19 cellular contexts compared by ENCODE assay signal in the genomic region with DNA sequence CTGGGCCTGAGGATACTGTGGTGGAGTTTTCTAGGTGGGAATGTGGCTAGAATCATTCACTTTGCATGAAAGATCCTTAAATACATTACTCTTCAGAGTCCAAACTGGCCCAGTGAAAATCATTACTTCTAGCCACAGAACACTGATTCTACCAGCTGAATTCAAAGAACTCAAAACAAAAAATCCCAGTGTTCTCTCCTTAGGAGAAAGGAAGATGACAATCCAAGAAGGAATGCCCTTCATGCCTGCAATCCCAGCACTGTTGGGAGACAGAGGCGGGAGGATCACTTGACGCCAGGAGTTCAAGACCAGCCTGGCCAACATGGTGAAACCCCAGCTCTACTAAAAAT. TPM values are rescaled to one million over a fixed set of nuclear protein-coding genes. Genes with fewer than 3 reads are reported as not detected.
DNase-seq lines count a peak whose midpoint lies in the region; ATAC-seq and TF ChIP-seq lines count a peak whose summit lies in the region.
"Had no signal": no experiment of that assay in that cellular context is flagged by ENCODE, and none has a peak within 500 bp of the region (broad histone marks: within the 10 kb centered on the region; RNA-seq: fewer than 3 reads in every experiment).

No MANE protein-coding gene starts in this region.

- no peaks in the 10 kb centered on the region for H3K27me3 ChIP-seq in neutrophil
- H3K27me3 ChIP-seq in right atrium auricular region, result no peaks in the 10 kb centered on the region
- H3K27me3 ChIP-seq: BLaER1 had no signal

- peak overlapping the region; percentile 7 to 31 for H3K4me3 ChIP-seq in neutrophil (ENCODE audit: low read depth in 1 of 2, low read length in 1 of 2)
- no peak overlapping the region for H3K4me3 ChIP-seq in right atrium auricular region
- H3K4me3 ChIP-seq: BLaER1, GM23338 had no signal

- H3K27ac ChIP-seq in neutrophil (peak overlapping the region; percentile 92), right atrium auricular region (no peak overlapping the region)
- H3K27ac ChIP-seq: 22Rv1, BLaER1 had no signal

- no peak overlapping the region for H3K27ac Mint-ChIP-seq in activated CD4-positive, alpha-beta T cell treated with anti-CD3 and anti-CD28 coated beads, Interleukin-2, amount 10 ng/mL, durations not matched to agents 24 days and 14 days
- no peak overlapping the region for H3K27ac Mint-ChIP-seq in endothelial cell (ENCODE audit: unreplicated experiment)
- H3K27ac Mint-ChIP-seq: CD4-positive, alpha-beta T cell; GM23338 had no signal

- H3K36me3 Mint-ChIP-seq in activated CD4-positive, alpha-beta T cell treated with anti-CD3 and anti-CD28 coated beads, Interleukin-2, amount 10 ng/mL, durations not matched to agents 24 days and 14 days (ENCODE audit: low read depth), result peaks cover 37% of the 10 kb centered on the region
- H3K36me3 Mint-ChIP-seq in endothelial cell (ENCODE audit: low read depth, unreplicated experiment), result peaks cover 68% of the 10 kb centered on the region

- H3K4me1 Mint-ChIP-seq in activated CD4-positive, alpha-beta T cell treated with anti-CD3 and anti-CD28 coated beads, Interleukin-2, amount 10 ng/mL, durations not matched to agents 24 days and 14 days, result peaks cover 2% of the 10 kb centered on the region
- peaks cover 27% of the 10 kb centered on the region for H3K4me1 Mint-ChIP-seq in endothelial cell (ENCODE audit: unreplicated experiment)

- peak; percentile 42 for DNase-seq in activated CD4-positive, alpha-beta T cell treated with anti-CD3 and anti-CD28 coated beads, Interleukin-2, amount 10 ng/mL, durations not matched to agents 24 days and 14 days
- DNase-seq in activated CD4-positive, alpha-beta T cell treated with anti-CD3 and anti-CD28 coated beads for 48 hours, result no peak
- DNase-seq in endothelial cell (ENCODE audit: low spot score), result no peak
- no peak for DNase-seq in right atrium auricular region (ENCODE audit: low spot score)
- no peak for DNase-seq in CD1c-positive myeloid dendritic cell (ENCODE audit: extremely low spot score)
- DNase-seq: AML-193; CD4-positive, alpha-beta T cell; DMS79; EL; H7; IMR-90; KBM-7 had no signal

- H3K4me3 Mint-ChIP-seq in activated CD4-positive, alpha-beta T cell treated with anti-CD3 and anti-CD28 coated beads, Interleukin-2, amount 10 ng/mL, durations not matched to agents 24 days and 14 days, result no peak overlapping the region
- H3K4me3 Mint-ChIP-seq in endothelial cell (ENCODE audit: unreplicated experiment), result peak overlapping the region; percentile 6
- H3K4me3 Mint-ChIP-seq: CD4-positive, alpha-beta T cell; GM23338 had no signal

- H3K9me3 Mint-ChIP-seq in activated CD4-positive, alpha-beta T cell treated with anti-CD3 and anti-CD28 coated beads, Interleukin-2, amount 10 ng/mL, durations not matched to agents 24 days and 14 days, result no peaks in the 10 kb centered on the region
- H3K9me3 Mint-ChIP-seq in endothelial cell (ENCODE audit: unreplicated experiment), result no peaks in the 10 kb centered on the region
- H3K9me3 Mint-ChIP-seq: CD4-positive, alpha-beta T cell; GM23338 had no signal

- ATAC-seq in GM18867 (IDR thresholded peaks at IDR 0.05; ENCODE audit: unreplicated experiment), result no peak
- ATAC-seq: GM23338 had no signal

- H3K9me3 ChIP-seq in neutrophil (no peaks in the 10 kb centered on the region), right atrium auricular region (no peaks in the 10 kb centered on the region)
- H3K9me3 ChIP-seq: BLaER1 had no signal

- TF ChIP-seq CTCF in endothelial cell (IDR thresholded peaks at IDR 0.05; ENCODE audit: unreplicated experiment) (no peak), neutrophil (IDR thresholded peaks at IDR 0.05) (no peak), right atrium auricular region (IDR thresholded peaks at IDR 0.05) (no peak)

- H3K36me3 ChIP-seq in neutrophil, result peaks cover 95% of the 10 kb centered on the region
- peaks cover 74% of the 10 kb centered on the region for H3K36me3 ChIP-seq in right atrium auricular region

- intact Hi-C loops in activated CD4-positive, alpha-beta T cell treated with anti-CD3 and anti-CD28 coated beads, Interleukin-2, amount 10 ng/mL, durations not matched to agents 24 days and 14 days (cut with micrococcal nuclease), result no loop called here

- H3K4me1 ChIP-seq in neutrophil (ENCODE audit: control insufficient read depth in 1 of 2, insufficient read depth in 1 of 2, low read depth in 1 of 2, low read length in 1 of 2) (peaks cover 19 to 28% of the 10 kb centered on the region in 2 experiments), right atrium auricular region (no peaks in the 10 kb centered on the region)

- H3K27me3 Mint-ChIP-seq in activated CD4-positive, alpha-beta T cell treated with anti-CD3 and anti-CD28 coated beads, Interleukin-2, amount 10 ng/mL, durations not matched to agents 24 days and 14 days, result no peaks in the 10 kb centered on the region
- peaks cover 18% of the 10 kb centered on the region for H3K27me3 Mint-ChIP-seq in endothelial cell (ENCODE audit: unreplicated experiment)
- H3K27me3 Mint-ChIP-seq: CD4-positive, alpha-beta T cell had no signal

RNA-seq across cellular contexts. Expression of a gene that starts 35.2 kb away (rescaled TPM):
- total RNA-seq in activated CD4-positive, alpha-beta T cell treated with anti-CD3 and anti-CD28 coated beads, Interleukin-2, amount 10 ng/mL, durations not matched to agents 24 days and 14 days, result not detected in 2 replicates
- not detected for total RNA-seq in endothelial cell (ENCODE audit: unreplicated experiment)
- 1 to 10 TPM in 1 of 2 donors, under 1 TPM in 1; 0.51 to 1.8 TPM for total RNA-seq in right atrium auricular region
- total RNA-seq: A673, HT-29, IMR-90 had no signal

Comparison
In these comparisons a context has a peak if more than half of its experiments do, and no peak if none do; other contexts are left out.
1. H3K4me3 ChIP-seq: peak in neutrophil (2 of 2); none in right atrium auricular region (0 of 2).